10 cellular contexts compared by ENCODE assay signal in genomic region chr7:100825215-100825671, GRCh38. TPM values are rescaled to one million over a fixed set of nuclear protein-coding genes. Genes with fewer than 3 reads are reported as not detected.
DNase-seq lines count a peak whose midpoint lies in the region; ATAC-seq, FAIRE-seq and TF ChIP-seq lines count a peak whose summit lies in the region.
"Had no signal": no experiment of that assay in that cellular context is flagged by ENCODE, and none has a peak within 500 bp of the region (broad histone marks: within the 10 kb centered on the region; RNA-seq: fewer than 3 reads in every experiment).

No MANE protein-coding gene starts in this region.

- DNase-seq in H7, result peak; percentile 57
- DNase-seq in choroid plexus epithelial cell (ENCODE audit: low read depth), result peak; percentile 32
- peak; percentile 13 for DNase-seq in kidney tubule cell (ENCODE audit: low spot score)
- peak; percentile 24 for DNase-seq in small intestine
- DNase-seq in DMS 273 treated with DMSO at 0.1 percent for 48 hours (lab: John Stamatoyannopoulos, UW), result no peak
- no peak for DNase-seq in hypothalamus (lab: John Stamatoyannopoulos, UW)
- DNase-seq: activated CD4-positive, alpha-beta T cell treated with anti-CD3 and anti-CD28 coated beads for 1 hour; NCI-H1694 had no signal

- no peaks in the 10 kb centered on the region for H3K4me1 ChIP-seq in small intestine (ENCODE audit: control insufficient read depth in 2 of 2, insufficient read depth in 1 of 2, low read depth in 1 of 2, low read length in 1 of 2)

- H3K9me3 ChIP-seq in small intestine (ENCODE audit: control insufficient read depth, low read depth), result no peaks in the 10 kb centered on the region

- H3K36me3 ChIP-seq in H7 (replicated peaks; ENCODE audit: control insufficient read depth, insufficient read depth, low read length) (peaks cover 28% of the 10 kb centered on the region), small intestine (ENCODE audit: control insufficient read depth in 2 of 2, insufficient read depth in 2 of 2, low read length in 2 of 2) (no peaks in the 10 kb centered on the region)

- TF ChIP-seq CTCF in choroid plexus epithelial cell (conservative IDR thresholded peaks at IDR 0.05; ENCODE audit: low read depth, low read length), result no peak

- 14 to 36% (median 23%) methylated on average over 15 to 16 of the region's 16 CpGs for WGBS in small intestine, 3 donors

- peak overlapping the region; percentile 5 to 12 for H3K27ac ChIP-seq in small intestine (ENCODE audit: low read depth in 1 of 2, low read length in 1 of 2)

- FAIRE-seq in small intestine (lab: Jason Lieb, UNC), result no peak

- H3K27me3 ChIP-seq in H7 (ENCODE audit: control insufficient read depth, insufficient read depth, low read length), result no peaks in the 10 kb centered on the region
- H3K27me3 ChIP-seq in small intestine (ENCODE audit: control insufficient read depth in 2 of 2, insufficient read depth in 2 of 2, low read length in 2 of 2), result no peaks in the 10 kb centered on the region

- H3K4me3 ChIP-seq in H7 (ENCODE audit: insufficient read depth, low read depth, low read length) (peak overlapping the region; percentile 95), choroid plexus epithelial cell (ENCODE audit: low read depth, low read length) (peak overlapping the region; percentile 66), small intestine (ENCODE audit: low read depth in 1 of 2, low read length in 2 of 2) (peak overlapping the region in 1 of 2 donors; percentile 13)

- ATAC-seq in GM18520 (IDR thresholded peaks at IDR 0.05; ENCODE audit: unreplicated experiment) (no peak), GM21717 (IDR thresholded peaks at IDR 0.05; ENCODE audit: unreplicated experiment) (no peak)

RNA-seq across cellular contexts. Expression of gene EPHB4, which starts 2.1 kb away (rescaled TPM):
- 141 and 143 TPM in 2 replicates for total RNA-seq in H7 (2014; rRNA removed; shearing (Covaris generic))
- 10 to 100 TPM in 1 of 3 donors, 1 to 10 TPM in 2; 1.3 to 53.9 (median 2.7) TPM for polyA plus RNA-seq in small intestine

RNA-seq across cellular contexts. Expression of gene SLC12A9, which starts 27.3 kb away (rescaled TPM):
- 21.9 and 27.9 TPM in 2 replicates for total RNA-seq in H7 (2014; rRNA removed; shearing (Covaris generic))
- 10 to 100 TPM; 10.5 to 28.8 (median 12.7) TPM for polyA plus RNA-seq in small intestine

RNA-seq across cellular contexts. Expression of gene TRIP6, which starts 41.9 kb away (rescaled TPM):
- 95.7 and 118 TPM in 2 replicates for total RNA-seq in H7 (2014; rRNA removed; shearing (Covaris generic))
- 10 to 100 TPM in 2 of 3 donors, 1 to 10 TPM in 1; 3.4 to 23.1 (median 10.3) TPM for polyA plus RNA-seq in small intestine

RNA-seq across cellular contexts. Expression of gene SRRT, which starts 49.7 kb away (rescaled TPM):
- 82.8 and 101 TPM in 2 replicates for total RNA-seq in H7 (2014; rRNA removed; shearing (Covaris generic))
- polyA plus RNA-seq in small intestine, result 100 to 1,000 TPM in 1 of 3 donors, 10 to 100 TPM in 2; 77.1 to 113 (median 82.1) TPM

Comparison
In these comparisons a context has a peak if more than half of its experiments do, and no peak if none do; other contexts are left out.
1. DNase-seq: peak in H7 (single experiment), choroid plexus epithelial cell (single experiment), kidney tubule cell (single experiment) and small intestine (single experiment); none in DMS 273 treated with DMSO at 0.1 percent for 48 hours (single experiment) and hypothalamus (0 of 51).